In the genomic region with DNA sequence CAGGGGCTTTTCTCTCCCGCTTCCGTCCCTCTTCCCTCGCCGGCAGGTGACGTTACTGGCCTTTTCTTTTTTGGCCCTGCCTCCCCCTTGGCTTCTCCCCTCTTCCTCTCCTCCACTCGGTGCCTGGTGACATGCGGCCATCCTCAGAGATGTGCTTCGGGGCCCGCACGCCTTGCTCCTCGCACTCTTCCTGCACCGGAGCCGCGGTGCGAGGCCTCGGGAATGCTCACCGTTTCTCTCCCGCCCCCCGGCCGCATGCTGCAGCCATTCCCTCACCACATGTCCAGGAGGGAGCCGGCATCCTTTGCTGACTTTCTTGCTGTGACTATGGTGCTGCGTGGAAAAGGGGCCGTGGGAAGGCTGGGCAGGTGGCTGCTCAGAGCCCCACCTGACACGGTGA, we compare ENCODE assay signal across 25 cellular contexts.
"Had no signal": no experiment of that assay in that cellular context is flagged by ENCODE, and none has a peak within 500 bp of the region (broad histone marks: within the 10 kb centered on the region; RNA-seq: fewer than 3 reads in every experiment).

No MANE protein-coding gene starts in this region.

- ATAC-seq: HepG2 had no signal

- H3K4me1 ChIP-seq: SJSA1 had no signal

- H3K4me3 ChIP-seq: MG63, SJSA1, SK-N-MC had no signal

- H3K36me3 ChIP-seq: MG63, SJSA1 had no signal

- H3K27ac ChIP-seq: SJSA1, SK-N-MC had no signal

- H3K27me3 ChIP-seq: MG63, SJSA1 had no signal

- H3K9me3 ChIP-seq: MG63, SJSA1 had no signal

- DNase-seq: IMR-90, Karpas-422, KG1, MG63, NCI-H1092, NCI-H1105 treated with DMSO at 0.1 percent for 48 hours, NCI-H1417 treated with DMSO at 0.1 percent for 48 hours, NCI-H146, NCI-H1694 treated with DMSO at 0.1 percent for 48 hours, NCI-H1930, NCI-H2081, NCI-H2107, NCI-H2171, NCI-H226, NCI-H446, NCI-H510A, NCI-H524 treated with DMSO at 0.1 percent for 48 hours, NCI-H69, NCI-H774, Right ventricle myocardium superior, RPMI8226, SIG-M5 had no signal
